24 cellular contexts compared by ENCODE assay signal in genomic region chr6:33757906-33758305, GRCh38. TPM values are rescaled to one million over a fixed set of nuclear protein-coding genes. Genes with fewer than 3 reads are reported as not detected.
"Had no signal": no experiment of that assay in that cellular context is flagged by ENCODE, and none has a peak within 500 bp of the region (broad histone marks: within the 10 kb centered on the region; RNA-seq: fewer than 3 reads in every experiment).

No MANE protein-coding gene starts in this region.

- H3K27ac ChIP-seq: adrenal gland, ascending aorta, brain microvascular endothelial cell, vagina had no signal

- DNase-seq: activated B cell treated with CpG ODN at 0.5 μM for 24 hours; activated CD4-positive, alpha-beta T cell treated with anti-CD3 and anti-CD28 coated beads for 36 hours; activated CD4-positive, alpha-beta T cell treated with anti-CD3 and anti-CD28 coated beads, Interleukin-2, amount 50 U/mL, for 4 hours; activated CD8-positive, alpha-beta memory T cell treated with anti-CD3 and anti-CD28 coated beads for 24 hours; activated CD8-positive, alpha-beta memory T cell treated with anti-CD3 and anti-CD28 coated beads, Interleukin-2, amount 50 U/mL, for 4 hours; activated naive CD4-positive, alpha-beta T cell; activated T-cell treated with anti-CD3 and anti-CD28 coated beads, Interleukin-2, amount 50 U/mL, for 24 hours; adrenal gland; brain microvascular endothelial cell; caudate nucleus; dermis blood vessel endothelial cell; effector CD8-positive, alpha-beta T cell; erythroblast; foreskin fibroblast; left colon; nephron progenitor cell; occipital lobe; posterior cingulate gyrus; stimulated activated CD4-positive, alpha-beta T cell treated with anti-CD3 and anti-CD28 coated beads, Interleukin-15, amount 100 ng/mL, for 24 hours had no signal

- H3K4me2 ChIP-seq: smooth muscle cell had no signal

- H3K36me3 ChIP-seq: adrenal gland, ascending aorta, brain microvascular endothelial cell, vagina had no signal

- H3K4me3 ChIP-seq: adrenal gland, ascending aorta, smooth muscle cell, vagina had no signal

- H3K9me3 ChIP-seq: adrenal gland, ascending aorta, vagina had no signal

- H3K4me1 ChIP-seq: ascending aorta had no signal

- H3K27me3 ChIP-seq: adrenal gland, ascending aorta, brain microvascular endothelial cell, vagina had no signal

RNA-seq across cellular contexts. Expression of gene IP6K3, which starts 11.2 kb away (rescaled TPM):
- polyA plus RNA-seq: keratinocyte had no signal

RNA-seq across cellular contexts. Expression of gene MLN, which starts 45.9 kb away (rescaled TPM):
- polyA plus RNA-seq: adrenal gland, fibroblast of lung, keratinocyte, smooth muscle cell had no signal
